Comparison of ENCODE assay signal across 1 cellular context in the genomic region with DNA sequence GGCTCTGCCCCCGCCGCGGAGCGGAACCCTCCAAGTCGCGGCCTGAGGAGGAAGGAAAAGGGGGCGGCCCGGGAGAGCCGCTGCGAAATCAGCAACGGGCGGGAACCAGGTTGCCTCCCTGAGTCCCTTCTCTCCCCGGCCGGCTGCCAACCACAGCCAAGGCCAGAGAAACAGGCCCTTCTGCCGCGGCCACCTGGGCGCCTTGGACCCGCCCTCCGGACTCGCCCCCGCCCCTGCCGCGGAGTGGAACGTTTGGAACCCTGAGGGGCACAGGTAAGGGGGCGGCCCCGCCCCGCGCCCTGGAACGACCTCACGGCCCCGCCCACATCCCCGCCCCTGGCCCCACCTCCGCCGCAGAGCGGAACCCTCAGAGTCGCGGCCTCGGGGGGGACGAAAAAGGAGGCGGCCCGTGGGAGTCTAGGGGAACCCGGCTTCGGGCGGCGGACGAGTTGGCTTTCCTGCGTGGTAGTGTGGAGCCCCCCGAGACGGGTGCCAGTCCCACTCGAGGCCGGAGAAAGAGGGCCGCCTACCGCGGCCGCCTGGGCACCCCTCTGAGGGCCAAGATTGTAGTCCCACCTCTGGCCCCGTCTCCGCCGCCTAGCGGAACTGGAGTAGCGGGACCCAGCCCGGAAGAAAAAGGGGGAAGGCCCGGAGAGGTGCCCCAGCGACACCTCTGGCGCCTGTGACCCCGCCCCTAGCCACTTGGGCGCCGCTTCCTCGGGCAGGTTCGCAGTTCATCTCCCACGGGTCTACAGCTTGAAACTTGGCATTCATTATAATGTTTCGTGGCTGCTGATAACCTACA.
TF ChIP-seq lines count a peak whose summit lies in the region.

No MANE protein-coding gene starts in this region.

TF ChIP-seq in K562, 482 proteins besides CTCF, POLR2A, EP300 and RAD21 (continued from another document and continues in another):
- TF ChIP-seq ZBTB5 (IDR thresholded peaks at IDR 0.05) (no peak), SMAD1 (IDR thresholded peaks at IDR 0.05; ENCODE audit: low read depth, low read length, partially characterized antibody) (peak; percentile 16), NCOR1 (IDR thresholded peaks at IDR 0.05) (peak; percentile 48), RNF2 (IDR thresholded peaks at IDR 0.05) (no peak), EP400 (IDR thresholded peaks at IDR 0.05) (peak; percentile 72), RAD51 (IDR thresholded peaks at IDR 0.05; ENCODE audit: borderline replicate concordance, low read depth) (0 out of 2 replicates have a peak, but pooled peaks have one; percentile 8), ETS1 (conservative IDR thresholded peaks at IDR 0.05; ENCODE audit: control insufficient read depth, low read depth, low read length) (no peak), ZNF316 (IDR thresholded peaks at IDR 0.05) (no peak), TAF9B (IDR thresholded peaks at IDR 0.05; ENCODE audit: partially characterized antibody) (peak; percentile 60), PML (IDR thresholded peaks at IDR 0.05; ENCODE audit: low read length) (peak; percentile 66; the same call in 1 of the 2 replicates), ETV5 (CRISPR knock-in tag; IDR thresholded peaks at IDR 0.05; ENCODE audit: low read depth) (0 out of 2 replicates have a peak, but pooled peaks have one; percentile 25), FOS (IDR thresholded peaks at IDR 0.05; ENCODE audit: extremely low read depth, insufficient read length) (no peak), L3MBTL2 (IDR thresholded peaks at IDR 0.05) (peak; percentile 38; the same call in 1 of the 2 replicates), STAT6 (CRISPR knock-in tag; IDR thresholded peaks at IDR 0.05) (no peak), SAFB (IDR thresholded peaks at IDR 0.05; ENCODE audit: borderline replicate concordance, low read depth, low read length) (peak; percentile 49; the same call in 1 of the 2 replicates), ZFX (CRISPR knock-in tag; IDR thresholded peaks at IDR 0.05) (peak; percentile 84), ZNF280B (CRISPR knock-in tag; IDR thresholded peaks at IDR 0.05) (no peak), HDAC8 (tag; IDR thresholded peaks at IDR 0.05) (no peak), ZNF274 (IDR thresholded peaks at IDR 0.05; ENCODE audit: borderline replicate concordance, low read depth, low read length) (no peak), ZNF3 (CRISPR knock-in tag; IDR thresholded peaks at IDR 0.05) (no peak), SMAD4 (CRISPR knock-in tag; conservative IDR thresholded peaks at IDR 0.05) (peak; percentile 90), HDGF (IDR thresholded peaks at IDR 0.05) (no peak), CREM (IDR thresholded peaks at IDR 0.05; ENCODE audit: low read depth) (peak; percentile 14; the same call in 1 of the 2 replicates), SIRT6 (IDR thresholded peaks at IDR 0.05; ENCODE audit: low read depth, low read length) (no peak), RB1 (IDR thresholded peaks at IDR 0.05; ENCODE audit: low read depth) (peak; percentile 69), SIX5 (IDR thresholded peaks at IDR 0.05; ENCODE audit: borderline replicate concordance in 1 of 2, insufficient read depth in 1 of 2, low read depth in 1 of 2, low read length in 2 of 2) (peak; percentile 5 to 26; a peak in 2 of 4 replicates), ZZZ3 (IDR thresholded peaks at IDR 0.05) (no peak), NFE2 (IDR thresholded peaks at IDR 0.05; ENCODE audit: low read depth) (no peak), THAP7 (CRISPR knock-in tag; IDR thresholded peaks at IDR 0.05) (no peak), PYGO2 (tag; IDR thresholded peaks at IDR 0.05) (no peak), BDP1 (IDR thresholded peaks at IDR 0.05; ENCODE audit: insufficient read depth, insufficient read length) (no peak), PURB (CRISPR knock-in tag; IDR thresholded peaks at IDR 0.05; ENCODE audit: low read depth) (no peak), TBP (optimal IDR thresholded peaks at IDR 0.05; ENCODE audit: low read depth, low read length) (peak; percentile 26), NR2C1 (IDR thresholded peaks at IDR 0.05) (peak; percentile 94), NR2C1 (tag; IDR thresholded peaks at IDR 0.05) (peak; percentile 90)
- TF ChIP-seq, protein P1, sequence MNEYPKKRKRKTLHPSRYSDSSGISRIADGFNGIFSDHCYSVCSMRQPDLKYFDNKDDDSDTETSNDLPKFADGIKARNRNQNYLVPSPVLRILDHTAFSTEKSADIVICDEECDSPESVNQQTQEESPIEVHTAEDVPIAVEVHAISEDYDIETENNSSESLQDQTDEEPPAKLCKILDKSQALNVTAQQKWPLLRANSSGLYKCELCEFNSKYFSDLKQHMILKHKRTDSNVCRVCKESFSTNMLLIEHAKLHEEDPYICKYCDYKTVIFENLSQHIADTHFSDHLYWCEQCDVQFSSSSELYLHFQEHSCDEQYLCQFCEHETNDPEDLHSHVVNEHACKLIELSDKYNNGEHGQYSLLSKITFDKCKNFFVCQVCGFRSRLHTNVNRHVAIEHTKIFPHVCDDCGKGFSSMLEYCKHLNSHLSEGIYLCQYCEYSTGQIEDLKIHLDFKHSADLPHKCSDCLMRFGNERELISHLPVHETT (CRISPR knock-in tag; conservative IDR thresholded peaks at IDR 0.05 in 1 of 2, IDR thresholded peaks at IDR 0.05 in 1 of 2), result 0 out of 4 replicates have a peak, but pooled peaks of 1 of the 2 experiments have one; percentile 49
- TF ChIP-seq, protein P2, sequence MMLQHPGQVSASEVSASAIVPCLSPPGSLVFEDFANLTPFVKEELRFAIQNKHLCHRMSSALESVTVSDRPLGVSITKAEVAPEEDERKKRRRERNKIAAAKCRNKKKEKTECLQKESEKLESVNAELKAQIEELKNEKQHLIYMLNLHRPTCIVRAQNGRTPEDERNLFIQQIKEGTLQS (IDR thresholded peaks at IDR 0.05), result no peak
- TF ChIP-seq, protein P2 (CRISPR knock-in tag; conservative IDR thresholded peaks at IDR 0.05), result no peak
- TF ChIP-seq, protein P3, sequence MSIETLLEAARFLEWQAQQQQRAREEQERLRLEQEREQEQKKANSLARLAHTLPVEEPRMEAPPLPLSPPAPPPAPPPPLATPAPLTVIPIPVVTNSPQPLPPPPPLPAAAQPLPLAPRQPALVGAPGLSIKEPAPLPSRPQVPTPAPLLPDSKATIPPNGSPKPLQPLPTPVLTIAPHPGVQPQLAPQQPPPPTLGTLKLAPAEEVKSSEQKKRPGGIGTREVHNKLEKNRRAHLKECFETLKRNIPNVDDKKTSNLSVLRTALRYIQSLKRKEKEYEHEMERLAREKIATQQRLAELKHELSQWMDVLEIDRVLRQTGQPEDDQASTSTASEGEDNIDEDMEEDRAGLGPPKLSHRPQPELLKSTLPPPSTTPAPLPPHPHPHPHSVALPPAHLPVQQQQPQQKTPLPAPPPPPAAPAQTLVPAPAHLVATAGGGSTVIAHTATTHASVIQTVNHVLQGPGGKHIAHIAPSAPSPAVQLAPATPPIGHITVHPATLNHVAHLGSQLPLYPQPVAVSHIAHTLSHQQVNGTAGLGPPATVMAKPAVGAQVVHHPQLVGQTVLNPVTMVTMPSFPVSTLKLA (conservative IDR thresholded peaks at IDR 0.05), result peak; percentile 51 to 67; a peak in 3 of 4 replicates
- TF ChIP-seq, protein P4, sequence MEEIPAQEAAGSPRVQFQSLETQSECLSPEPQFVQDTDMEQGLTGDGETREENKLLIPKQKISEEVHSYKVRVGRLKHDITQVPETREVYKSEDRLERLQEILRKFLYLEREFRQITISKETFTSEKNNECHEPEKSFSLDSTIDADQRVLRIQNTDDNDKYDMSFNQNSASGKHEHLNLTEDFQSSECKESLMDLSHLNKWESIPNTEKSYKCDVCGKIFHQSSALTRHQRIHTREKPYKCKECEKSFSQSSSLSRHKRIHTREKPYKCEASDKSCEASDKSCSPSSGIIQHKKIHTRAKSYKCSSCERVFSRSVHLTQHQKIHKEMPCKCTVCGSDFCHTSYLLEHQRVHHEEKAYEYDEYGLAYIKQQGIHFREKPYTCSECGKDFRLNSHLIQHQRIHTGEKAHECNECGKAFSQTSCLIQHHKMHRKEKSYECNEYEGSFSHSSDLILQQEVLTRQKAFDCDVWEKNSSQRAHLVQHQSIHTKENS (CRISPR knock-in tag; IDR thresholded peaks at IDR 0.05), result no peak
- TF ChIP-seq, protein P5, sequence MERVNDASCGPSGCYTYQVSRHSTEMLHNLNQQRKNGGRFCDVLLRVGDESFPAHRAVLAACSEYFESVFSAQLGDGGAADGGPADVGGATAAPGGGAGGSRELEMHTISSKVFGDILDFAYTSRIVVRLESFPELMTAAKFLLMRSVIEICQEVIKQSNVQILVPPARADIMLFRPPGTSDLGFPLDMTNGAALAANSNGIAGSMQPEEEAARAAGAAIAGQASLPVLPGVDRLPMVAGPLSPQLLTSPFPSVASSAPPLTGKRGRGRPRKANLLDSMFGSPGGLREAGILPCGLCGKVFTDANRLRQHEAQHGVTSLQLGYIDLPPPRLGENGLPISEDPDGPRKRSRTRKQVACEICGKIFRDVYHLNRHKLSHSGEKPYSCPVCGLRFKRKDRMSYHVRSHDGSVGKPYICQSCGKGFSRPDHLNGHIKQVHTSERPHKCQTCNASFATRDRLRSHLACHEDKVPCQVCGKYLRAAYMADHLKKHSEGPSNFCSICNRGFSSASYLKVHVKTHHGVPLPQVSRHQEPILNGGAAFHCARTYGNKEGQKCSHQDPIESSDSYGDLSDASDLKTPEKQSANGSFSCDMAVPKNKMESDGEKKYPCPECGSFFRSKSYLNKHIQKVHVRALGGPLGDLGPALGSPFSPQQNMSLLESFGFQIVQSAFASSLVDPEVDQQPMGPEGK (CRISPR knock-in tag; IDR thresholded peaks at IDR 0.05; ENCODE audit: borderline replicate concordance), result no peak
- TF ChIP-seq, protein P6, sequence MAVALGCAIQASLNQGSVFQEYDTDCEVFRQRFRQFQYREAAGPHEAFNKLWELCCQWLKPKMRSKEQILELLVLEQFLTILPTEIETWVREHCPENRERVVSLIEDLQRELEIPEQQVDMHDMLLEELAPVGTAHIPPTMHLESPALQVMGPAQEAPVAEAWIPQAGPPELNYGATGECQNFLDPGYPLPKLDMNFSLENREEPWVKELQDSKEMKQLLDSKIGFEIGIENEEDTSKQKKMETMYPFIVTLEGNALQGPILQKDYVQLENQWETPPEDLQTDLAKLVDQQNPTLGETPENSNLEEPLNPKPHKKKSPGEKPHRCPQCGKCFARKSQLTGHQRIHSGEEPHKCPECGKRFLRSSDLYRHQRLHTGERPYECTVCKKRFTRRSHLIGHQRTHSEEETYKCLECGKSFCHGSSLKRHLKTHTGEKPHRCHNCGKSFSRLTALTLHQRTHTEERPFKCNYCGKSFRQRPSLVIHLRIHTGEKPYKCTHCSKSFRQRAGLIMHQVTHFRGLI (CRISPR knock-in tag; IDR thresholded peaks at IDR 0.05), result no peak
